In the genomic region with DNA sequence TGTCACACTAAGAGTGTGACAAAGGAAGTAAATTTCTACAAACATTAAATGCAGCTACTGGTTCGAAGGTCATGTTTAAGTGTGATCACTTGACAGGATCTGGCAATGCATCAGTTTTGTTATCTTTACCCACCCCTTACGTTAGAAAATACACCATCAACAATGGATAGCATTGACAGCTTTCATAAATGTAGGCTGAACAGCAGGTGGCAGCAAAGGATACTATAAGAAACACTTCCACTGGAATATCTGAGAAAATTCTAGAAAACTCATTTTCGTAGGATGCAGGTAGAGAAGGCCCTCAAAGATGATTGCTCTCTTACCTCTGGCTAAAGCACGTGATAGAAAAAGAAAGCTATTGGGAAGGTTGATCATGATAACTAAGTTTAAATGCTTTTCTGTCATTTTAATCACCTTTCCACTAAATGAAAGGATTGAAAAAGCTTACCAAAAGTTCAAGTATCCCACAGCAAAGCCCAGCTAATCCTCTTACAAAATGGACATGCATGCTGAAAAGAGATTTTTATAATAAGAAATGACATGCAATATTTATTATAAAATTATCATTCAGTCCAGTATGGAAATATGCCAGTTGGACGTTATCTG, we compare ENCODE assay signal across 8 cellular contexts.
DNase-seq lines count a peak whose midpoint lies in the region; ATAC-seq, FAIRE-seq and TF ChIP-seq lines count a peak whose summit lies in the region.

No MANE protein-coding gene starts in this region.

- no peak overlapping the region for H3K4me3 ChIP-seq in K562
- no peak overlapping the region for H3K4me3 ChIP-seq in right lobe of liver

- H3K4me1 Mint-ChIP-seq in Calu3 (ENCODE audit: low read depth, unreplicated experiment), result peaks cover 17% of the 10 kb centered on the region
- peaks cover 5% of the 10 kb centered on the region for H3K4me1 Mint-ChIP-seq in T-helper 2 cell treated with Interferon-gamma antibody and Interleukin-4, amounts not matched to agents 5 μg/mL and 100 μg/mL, for 36 hours (ENCODE audit: low read depth)

- in situ Hi-C loops in K562 (cut with MboI), result loop anchor here (10.0 to 25.0 kb wide), 2 partner anchors 1053 to 1706 kb away; no protein-coding TSS in a partner anchor

- WGBS in K562 (ENCODE audit: insufficient coverage, low coverage, missing lambda C conversion rate), result 1% methylated on average over 5 of the region's 5 CpGs
- 10% methylated on average over 5 of the region's 5 CpGs for WGBS in right lobe of liver (ENCODE audit: insufficient coverage, low coverage, low lambda C conversion rate, missing lambda C conversion rate)

- TF ChIP-seq CTCF in Calu3 (IDR thresholded peaks at IDR 0.05; ENCODE audit: unreplicated experiment) (peak; percentile 70), K562 (IDR thresholded peaks at IDR 0.05 in 2 of 3, conservative IDR thresholded peaks at IDR 0.05 in 1 of 3; ENCODE audit: insufficient read depth in 2 of 3, low read depth in 1 of 3, low read length in 3 of 3) (peak; percentile 27 to 64 (median 61); a peak in 5 of 6 replicates), right lobe of liver (IDR thresholded peaks at IDR 0.05) (peak; percentile 52 to 67 (median 60))

- peak; percentile 44 to 77; a peak in 2 of 4 replicates for TF ChIP-seq RAD21 in K562 (CRISPR knock-in tag; conservative IDR thresholded peaks at IDR 0.05 in 1 of 2, IDR thresholded peaks at IDR 0.05 in 1 of 2)

- no peaks in the 10 kb centered on the region for H3K9me3 Mint-ChIP-seq in Calu3 (ENCODE audit: low read depth, unreplicated experiment)
- no peaks in the 10 kb centered on the region for H3K9me3 Mint-ChIP-seq in T-helper 2 cell treated with Interferon-gamma antibody and Interleukin-4, amounts not matched to agents 5 μg/mL and 100 μg/mL, for 36 hours

- FAIRE-seq in K562 (lab: Jason Lieb, UNC), result peak; percentile 61

- POLR2A ChIA-PET in K562 (lab: Yijun Ruan, JAX), result no interaction called here

- H3K4me1 ChIP-seq in K562 (replicated peaks in 1 of 2; ENCODE audit: control insufficient read depth in 2 of 2, insufficient read depth in 2 of 2, low read length in 2 of 2) (peaks cover 0 to 2% of the 10 kb centered on the region in 2 experiments; a peak in 1 of 5 replicates), right lobe of liver (peaks cover 0 to 6% (median 2%) of the 10 kb centered on the region in 4 donors)

- H3K4me2 ChIP-seq in K562 (ENCODE audit: insufficient read depth, low read length), result no peak overlapping the region

- no peaks in the 10 kb centered on the region for H3K79me2 ChIP-seq in K562 (ENCODE audit: control insufficient read depth, insufficient read depth, low read length)

- DNase-seq in Calu3 (peak; percentile 48), NCI-H2081 (lab: John Stamatoyannopoulos, UW) (peak; percentile 58 to 64), K562 (ENCODE audit: extremely low read depth in 1 of 4, low spot score in 3 of 4) (peak; percentile 18 to 54 (median 28)), right lobe of liver (no peak)
- DNase-seq in T-helper 2 cell treated with Interferon-gamma antibody and Interleukin-4, amounts not matched to agents 5 μg/mL and 100 μg/mL, for 36 hours (ENCODE audit: low spot score), result no peak

- no peaks in the 10 kb centered on the region for H3K27me3 Mint-ChIP-seq in Calu3 (ENCODE audit: unreplicated experiment)
- peaks cover 10% of the 10 kb centered on the region for H3K27me3 Mint-ChIP-seq in T-helper 2 cell treated with Interferon-gamma antibody and Interleukin-4, amounts not matched to agents 5 μg/mL and 100 μg/mL, for 36 hours (ENCODE audit: low read depth)

- H3K9ac ChIP-seq in K562 (ENCODE audit: insufficient read depth in 1 of 2, low read depth in 2 of 2, low read length in 2 of 2), result no peak overlapping the region

- no peak overlapping the region for H2AFZ ChIP-seq in K562 (ENCODE audit: low read depth, low read length)

- BruUV-seq in Calu3 (replicated peaks; lab: Mats Ljungman, UMichigan) (no TSS peak), K562 (replicated peaks; lab: Mats Ljungman, UMichigan) (no TSS peak)

- H3K27ac Mint-ChIP-seq in Calu3 (ENCODE audit: unreplicated experiment), result no peak overlapping the region
- no peak overlapping the region for H3K27ac Mint-ChIP-seq in T-helper 2 cell treated with Interferon-gamma antibody and Interleukin-4, amounts not matched to agents 5 μg/mL and 100 μg/mL, for 36 hours

- intact Hi-C loops in Calu3 (cut with micrococcal nuclease; ENCODE audit: unreplicated experiment), result loop anchor here (1.0 kb wide), 2 partner anchors 1048 to 1397 kb away; no protein-coding TSS in a partner anchor
- intact Hi-C loops in K562 (cut with micrococcal nuclease), result no loop called here
- intact Hi-C loops in right lobe of liver (cut with DNase I), result no loop called here

- H3K9me1 ChIP-seq in K562 (ENCODE audit: control insufficient read depth, insufficient read depth, low read length), result no peaks in the 10 kb centered on the region

- no peaks in the 10 kb centered on the region for H4K20me1 ChIP-seq in K562 (replicated peaks; ENCODE audit: control insufficient read depth, insufficient read depth, low read length)

- H3K36me3 ChIP-seq in K562 (ENCODE audit: control insufficient read depth, insufficient read depth, low read length) (no peaks in the 10 kb centered on the region), right lobe of liver (no peaks in the 10 kb centered on the region)

- no peak overlapping the region for H3K27ac ChIP-seq in K562 (ENCODE audit: extremely low read depth, low read depth, low read length)
- no peak overlapping the region for H3K27ac ChIP-seq in right lobe of liver

- H3K27me3 ChIP-seq in K562 (ENCODE audit: control insufficient read depth in 2 of 2, insufficient read depth in 2 of 2, low read length in 2 of 2) (peaks cover 1 to 8% of the 10 kb centered on the region in 2 experiments; a peak in 1 of 5 replicates), right lobe of liver (peaks cover 0 to 7% of the 10 kb centered on the region in 2 donors)

- no peak overlapping the region for H3K4me3 Mint-ChIP-seq in Calu3 (ENCODE audit: low read depth, unreplicated experiment)
- no peak overlapping the region for H3K4me3 Mint-ChIP-seq in T-helper 2 cell treated with Interferon-gamma antibody and Interleukin-4, amounts not matched to agents 5 μg/mL and 100 μg/mL, for 36 hours

- CTCF ChIA-PET in Calu3 (lab: Charles Lee) (interaction anchor here (0.6 to 1.5 kb wide), 2 partner anchors 1048 to 1396 kb away, joined by 3 read pairs; no protein-coding TSS in a partner anchor), K562 (lab: Yijun Ruan, JAX; ENCODE audit: low intra/inter-chr PET ratio) (interaction anchor here (1.5 kb wide), 1 partner anchor 1698 kb away, joined by 7 read pairs; no protein-coding TSS in a partner anchor)

- TF ChIP-seq POLR2A in K562 (conservative IDR thresholded peaks at IDR 0.05) (no peak), right lobe of liver (IDR thresholded peaks at IDR 0.05) (no peak)

- no peaks in the 10 kb centered on the region for H3K9me3 ChIP-seq in K562 (replicated peaks; ENCODE audit: control insufficient read depth, insufficient read depth, low read depth, low read length)
- H3K9me3 ChIP-seq in right lobe of liver, result no peaks in the 10 kb centered on the region

- ATAC-seq in GM19351 (IDR thresholded peaks at IDR 0.05; ENCODE audit: unreplicated experiment) (peak; percentile 41), K562 (peak; percentile 64; the same call in 2 of the 3 replicates), right lobe of liver (peak; percentile 64 to 75 (median 69)), HG03457 (IDR thresholded peaks at IDR 0.05; ENCODE audit: unreplicated experiment) (no peak), HG02852 (IDR thresholded peaks at IDR 0.05; ENCODE audit: unreplicated experiment) (no peak)

- TF ChIP-seq EP300 in K562 (IDR thresholded peaks at IDR 0.05; ENCODE audit: low read length), result no peak

- peaks cover 11% of the 10 kb centered on the region for H3K36me3 Mint-ChIP-seq in Calu3 (ENCODE audit: insufficient read depth, unreplicated experiment)
- no peaks in the 10 kb centered on the region for H3K36me3 Mint-ChIP-seq in T-helper 2 cell treated with Interferon-gamma antibody and Interleukin-4, amounts not matched to agents 5 μg/mL and 100 μg/mL, for 36 hours (ENCODE audit: low read depth)

TF ChIP-seq in K562, 482 proteins besides CTCF, POLR2A, EP300 and RAD21:
- TF ChIP-seq MCM2 (IDR thresholded peaks at IDR 0.05; ENCODE audit: low read depth) (no peak), RBM15 (IDR thresholded peaks at IDR 0.05; ENCODE audit: insufficient read depth, low read length) (no peak), BDP1 (IDR thresholded peaks at IDR 0.05; ENCODE audit: insufficient read depth, insufficient read length) (no peak), DEAF1 (CRISPR knock-in tag; IDR thresholded peaks at IDR 0.05) (peak; percentile 46), SMC3 (conservative IDR thresholded peaks at IDR 0.05; ENCODE audit: insufficient read depth, low read depth, low read length) (peak; percentile 44), ZNF445 (CRISPR knock-in tag; IDR thresholded peaks at IDR 0.05; ENCODE audit: low read depth) (no peak), RFX5 (IDR thresholded peaks at IDR 0.05; ENCODE audit: low read depth, low read length) (no peak)
- TF ChIP-seq, protein P1, sequence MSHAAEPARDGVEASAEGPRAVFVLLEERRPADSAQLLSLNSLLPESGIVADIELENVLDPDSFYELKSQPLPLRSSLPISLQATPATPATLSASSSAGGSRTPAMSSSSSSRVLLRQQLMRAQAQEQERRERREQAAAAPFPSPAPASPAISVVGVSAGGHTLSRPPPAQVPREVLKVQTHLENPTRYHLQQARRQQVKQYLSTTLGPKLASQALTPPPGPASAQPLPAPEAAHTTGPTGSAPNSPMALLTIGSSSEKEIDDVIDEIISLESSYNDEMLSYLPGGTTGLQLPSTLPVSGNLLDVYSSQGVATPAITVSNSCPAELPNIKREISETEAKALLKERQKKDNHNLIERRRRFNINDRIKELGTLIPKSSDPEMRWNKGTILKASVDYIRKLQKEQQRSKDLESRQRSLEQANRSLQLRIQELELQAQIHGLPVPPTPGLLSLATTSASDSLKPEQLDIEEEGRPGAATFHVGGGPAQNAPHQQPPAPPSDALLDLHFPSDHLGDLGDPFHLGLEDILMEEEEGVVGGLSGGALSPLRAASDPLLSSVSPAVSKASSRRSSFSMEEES (CRISPR knock-in tag; IDR thresholded peaks at IDR 0.05), result peak; percentile 24; the same call in 1 of the 2 replicates

Comparison
In these comparisons a context has a peak if more than half of its experiments do, and no peak if none do; other contexts are left out.
1. DNase-seq: peak in Calu3 (single experiment), NCI-H2081 (2 of 2) and K562 (4 of 4); none in right lobe of liver (0 of 3) and T-helper 2 cell treated with Interferon-gamma antibody and Interleukin-4, amounts not matched to agents 5 μg/mL and 100 μg/mL, for 36 hours (single experiment).
2. ATAC-seq: peak in GM19351 (single experiment), K562 (single experiment) and right lobe of liver (4 of 4); none in HG03457 (single experiment) and HG02852 (single experiment).
3. Peak in every context shown above with its lines, with median percentiles within 50 percentile points of each other: CTCF ChIP-seq.